Comparison of ENCODE assay signal across 1 cellular context in genomic region chr15:91941871-91942270, GRCh38.
TF ChIP-seq lines count a peak whose summit lies in the region.

No MANE protein-coding gene starts in this region.

TF ChIP-seq in GM23338, 12 proteins besides CTCF, POLR2A, EP300 and RAD21 (continued from another document):
- TF ChIP-seq, protein P1, sequence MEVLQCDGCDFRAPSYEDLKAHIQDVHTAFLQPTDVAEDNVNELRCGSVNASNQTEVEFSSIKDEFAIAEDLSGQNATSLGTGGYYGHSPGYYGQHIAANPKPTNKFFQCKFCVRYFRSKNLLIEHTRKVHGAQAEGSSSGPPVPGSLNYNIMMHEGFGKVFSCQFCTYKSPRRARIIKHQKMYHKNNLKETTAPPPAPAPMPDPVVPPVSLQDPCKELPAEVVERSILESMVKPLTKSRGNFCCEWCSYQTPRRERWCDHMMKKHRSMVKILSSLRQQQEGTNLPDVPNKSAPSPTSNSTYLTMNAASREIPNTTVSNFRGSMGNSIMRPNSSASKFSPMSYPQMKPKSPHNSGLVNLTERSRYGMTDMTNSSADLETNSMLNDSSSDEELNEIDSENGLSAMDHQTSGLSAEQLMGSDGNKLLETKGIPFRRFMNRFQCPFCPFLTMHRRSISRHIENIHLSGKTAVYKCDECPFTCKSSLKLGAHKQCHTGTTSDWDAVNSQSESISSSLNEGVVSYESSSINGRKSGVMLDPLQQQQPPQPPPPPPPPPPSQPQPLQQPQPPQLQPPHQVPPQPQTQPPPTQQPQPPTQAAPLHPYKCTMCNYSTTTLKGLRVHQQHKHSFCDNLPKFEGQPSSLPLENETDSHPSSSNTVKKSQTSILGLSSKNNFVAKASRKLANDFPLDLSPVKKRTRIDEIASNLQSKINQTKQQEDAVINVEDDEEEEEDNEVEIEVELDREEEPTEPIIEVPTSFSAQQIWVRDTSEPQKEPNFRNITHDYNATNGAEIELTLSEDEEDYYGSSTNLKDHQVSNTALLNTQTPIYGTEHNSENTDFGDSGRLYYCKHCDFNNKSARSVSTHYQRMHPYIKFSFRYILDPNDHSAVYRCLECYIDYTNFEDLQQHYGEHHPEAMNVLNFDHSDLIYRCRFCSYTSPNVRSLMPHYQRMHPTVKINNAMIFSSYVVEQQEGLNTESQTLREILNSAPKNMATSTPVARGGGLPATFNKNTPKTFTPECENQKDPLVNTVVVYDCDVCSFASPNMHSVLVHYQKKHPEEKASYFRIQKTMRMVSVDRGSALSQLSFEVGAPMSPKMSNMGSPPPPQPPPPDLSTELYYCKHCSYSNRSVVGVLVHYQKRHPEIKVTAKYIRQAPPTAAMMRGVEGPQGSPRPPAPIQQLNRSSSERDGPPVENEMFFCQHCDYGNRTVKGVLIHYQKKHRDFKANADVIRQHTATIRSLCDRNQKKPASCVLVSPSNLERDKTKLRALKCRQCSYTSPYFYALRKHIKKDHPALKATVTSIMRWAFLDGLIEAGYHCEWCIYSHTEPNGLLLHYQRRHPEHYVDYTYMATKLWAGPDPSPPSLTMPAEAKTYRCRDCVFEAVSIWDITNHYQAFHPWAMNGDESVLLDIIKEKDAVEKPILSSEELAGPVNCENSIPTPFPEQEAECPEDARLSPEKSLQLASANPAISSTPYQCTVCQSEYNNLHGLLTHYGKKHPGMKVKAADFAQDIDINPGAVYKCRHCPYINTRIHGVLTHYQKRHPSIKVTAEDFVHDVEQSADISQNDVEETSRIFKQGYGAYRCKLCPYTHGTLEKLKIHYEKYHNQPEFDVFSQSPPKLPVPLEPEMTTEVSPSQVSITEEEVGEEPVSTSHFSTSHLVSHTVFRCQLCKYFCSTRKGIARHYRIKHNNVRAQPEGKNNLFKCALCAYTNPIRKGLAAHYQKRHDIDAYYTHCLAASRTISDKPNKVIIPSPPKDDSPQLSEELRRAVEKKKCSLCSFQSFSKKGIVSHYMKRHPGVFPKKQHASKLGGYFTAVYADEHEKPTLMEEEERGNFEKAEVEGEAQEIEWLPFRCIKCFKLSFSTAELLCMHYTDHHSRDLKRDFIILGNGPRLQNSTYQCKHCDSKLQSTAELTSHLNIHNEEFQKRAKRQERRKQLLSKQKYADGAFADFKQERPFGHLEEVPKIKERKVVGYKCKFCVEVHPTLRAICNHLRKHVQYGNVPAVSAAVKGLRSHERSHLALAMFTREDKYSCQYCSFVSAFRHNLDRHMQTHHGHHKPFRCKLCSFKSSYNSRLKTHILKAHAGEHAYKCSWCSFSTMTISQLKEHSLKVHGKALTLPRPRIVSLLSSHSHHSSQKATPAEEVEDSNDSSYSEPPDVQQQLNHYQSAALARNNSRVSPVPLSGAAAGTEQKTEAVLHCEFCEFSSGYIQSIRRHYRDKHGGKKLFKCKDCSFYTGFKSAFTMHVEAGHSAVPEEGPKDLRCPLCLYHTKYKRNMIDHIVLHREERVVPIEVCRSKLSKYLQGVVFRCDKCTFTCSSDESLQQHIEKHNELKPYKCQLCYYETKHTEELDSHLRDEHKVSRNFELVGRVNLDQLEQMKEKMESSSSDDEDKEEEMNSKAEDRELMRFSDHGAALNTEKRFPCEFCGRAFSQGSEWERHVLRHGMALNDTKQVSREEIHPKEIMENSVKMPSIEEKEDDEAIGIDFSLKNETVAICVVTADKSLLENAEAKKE (CRISPR knock-in tag; IDR thresholded peaks at IDR 0.05): no peak
- TF ChIP-seq NANOG (IDR thresholded peaks at IDR 0.05; ENCODE audit: borderline replicate concordance) (no peak), STAT1 (IDR thresholded peaks at IDR 0.05; ENCODE audit: unreplicated experiment) (no peak), ETS1 (IDR thresholded peaks at IDR 0.05) (no peak), ZNF114 (CRISPR knock-in tag; IDR thresholded peaks at IDR 0.05) (no peak), JUNB (IDR thresholded peaks at IDR 0.05; ENCODE audit: unreplicated experiment) (no peak), ZNF331 (CRISPR knock-in tag; IDR thresholded peaks at IDR 0.05; ENCODE audit: low read depth) (no peak), CREB1 (CRISPR knock-in tag; IDR thresholded peaks at IDR 0.05; ENCODE audit: low read depth) (no peak), EZH2 (IDR thresholded peaks at IDR 0.05; ENCODE audit: low read depth, unreplicated experiment) (no peak)
- TF ChIP-seq, protein P2, sequence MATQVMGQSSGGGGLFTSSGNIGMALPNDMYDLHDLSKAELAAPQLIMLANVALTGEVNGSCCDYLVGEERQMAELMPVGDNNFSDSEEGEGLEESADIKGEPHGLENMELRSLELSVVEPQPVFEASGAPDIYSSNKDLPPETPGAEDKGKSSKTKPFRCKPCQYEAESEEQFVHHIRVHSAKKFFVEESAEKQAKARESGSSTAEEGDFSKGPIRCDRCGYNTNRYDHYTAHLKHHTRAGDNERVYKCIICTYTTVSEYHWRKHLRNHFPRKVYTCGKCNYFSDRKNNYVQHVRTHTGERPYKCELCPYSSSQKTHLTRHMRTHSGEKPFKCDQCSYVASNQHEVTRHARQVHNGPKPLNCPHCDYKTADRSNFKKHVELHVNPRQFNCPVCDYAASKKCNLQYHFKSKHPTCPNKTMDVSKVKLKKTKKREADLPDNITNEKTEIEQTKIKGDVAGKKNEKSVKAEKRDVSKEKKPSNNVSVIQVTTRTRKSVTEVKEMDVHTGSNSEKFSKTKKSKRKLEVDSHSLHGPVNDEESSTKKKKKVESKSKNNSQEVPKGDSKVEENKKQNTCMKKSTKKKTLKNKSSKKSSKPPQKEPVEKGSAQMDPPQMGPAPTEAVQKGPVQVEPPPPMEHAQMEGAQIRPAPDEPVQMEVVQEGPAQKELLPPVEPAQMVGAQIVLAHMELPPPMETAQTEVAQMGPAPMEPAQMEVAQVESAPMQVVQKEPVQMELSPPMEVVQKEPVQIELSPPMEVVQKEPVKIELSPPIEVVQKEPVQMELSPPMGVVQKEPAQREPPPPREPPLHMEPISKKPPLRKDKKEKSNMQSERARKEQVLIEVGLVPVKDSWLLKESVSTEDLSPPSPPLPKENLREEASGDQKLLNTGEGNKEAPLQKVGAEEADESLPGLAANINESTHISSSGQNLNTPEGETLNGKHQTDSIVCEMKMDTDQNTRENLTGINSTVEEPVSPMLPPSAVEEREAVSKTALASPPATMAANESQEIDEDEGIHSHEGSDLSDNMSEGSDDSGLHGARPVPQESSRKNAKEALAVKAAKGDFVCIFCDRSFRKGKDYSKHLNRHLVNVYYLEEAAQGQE (IDR thresholded peaks at IDR 0.05; ENCODE audit: unreplicated experiment): no peak
TF ChIP-seq in GM23338: peak in this region for 0.
